In genomic region chr4:106809083-106809482, GRCh38 we compare ENCODE assay signal across 9 cellular contexts.
DNase-seq lines count a peak whose midpoint lies in the region; ATAC-seq, FAIRE-seq and TF ChIP-seq lines count a peak whose summit lies in the region.
"Had no signal": no experiment of that assay in that cellular context is flagged by ENCODE, and none has a peak within 500 bp of the region (broad histone marks: within the 10 kb centered on the region; RNA-seq: fewer than 3 reads in every experiment).

No MANE protein-coding gene starts in this region.

- H3K27me3 ChIP-seq in astrocyte (ENCODE audit: insufficient read depth, low read length), result no peaks in the 10 kb centered on the region
- no peaks in the 10 kb centered on the region for H3K27me3 ChIP-seq in mesendoderm (ENCODE audit: insufficient read depth, low read length, poor library complexity)
- no peaks in the 10 kb centered on the region for H3K27me3 ChIP-seq in adrenal gland
- no peaks in the 10 kb centered on the region for H3K27me3 ChIP-seq in CD8-positive, alpha-beta T cell (ENCODE audit: insufficient read depth, low read length)

- no peak for TF ChIP-seq POLR2A in adrenal gland (IDR thresholded peaks at IDR 0.05)

- H3K9me3 Mint-ChIP-seq in astrocyte (ENCODE audit: unreplicated experiment), result no peaks in the 10 kb centered on the region
- H3K9me3 Mint-ChIP-seq in CD8-positive, alpha-beta T cell, result no peaks in the 10 kb centered on the region

- H4K20me1 ChIP-seq in astrocyte (ENCODE audit: insufficient read depth, low read length), result no peaks in the 10 kb centered on the region

- H3K27ac ChIP-seq in astrocyte (ENCODE audit: low read depth, low read length), result no peak overlapping the region
- no peak overlapping the region for H3K27ac ChIP-seq in mesendoderm (ENCODE audit: low read depth, low read length)
- H3K27ac ChIP-seq in adrenal gland, result no peak overlapping the region
- no peak overlapping the region for H3K27ac ChIP-seq in CD8-positive, alpha-beta T cell (ENCODE audit: low read depth, low read length)
- H3K27ac ChIP-seq: dorsolateral prefrontal cortex had no signal

- H3K79me1 ChIP-seq in mesendoderm (ENCODE audit: low read length), result no peaks in the 10 kb centered on the region

- H3K9ac ChIP-seq in astrocyte (ENCODE audit: low read length) (no peak overlapping the region), mesendoderm (ENCODE audit: low read length) (no peak overlapping the region)

- H3K36me3 Mint-ChIP-seq in astrocyte (ENCODE audit: low read depth, unreplicated experiment), result no peaks in the 10 kb centered on the region
- H3K36me3 Mint-ChIP-seq in CD8-positive, alpha-beta T cell, result no peaks in the 10 kb centered on the region

- H3K79me2 ChIP-seq in astrocyte (ENCODE audit: insufficient read depth, low read length), result no peaks in the 10 kb centered on the region
- no peaks in the 10 kb centered on the region for H3K79me2 ChIP-seq in mesendoderm (ENCODE audit: control insufficient read depth, insufficient read depth, low read length)

- H2BK5ac ChIP-seq in mesendoderm (ENCODE audit: low read length), result no peak overlapping the region

- no peak overlapping the region for H2BK15ac ChIP-seq in mesendoderm (replicated peaks; ENCODE audit: low read depth)

- H3K56ac ChIP-seq in mesendoderm (ENCODE audit: low read length), result no peak overlapping the region

- H3K4me3 ChIP-seq in astrocyte (ENCODE audit: insufficient read depth, low read depth, low read length), result no peak overlapping the region
- H3K4me3 ChIP-seq in mesendoderm (ENCODE audit: low read length), result no peak overlapping the region
- H3K4me3 ChIP-seq in adrenal gland, result no peak overlapping the region
- no peak overlapping the region for H3K4me3 ChIP-seq in CD8-positive, alpha-beta T cell (ENCODE audit: low read depth, low read length)
- H3K4me3 ChIP-seq: dorsolateral prefrontal cortex had no signal

- no peak overlapping the region for H3K4me3 Mint-ChIP-seq in astrocyte (ENCODE audit: unreplicated experiment)
- no peak overlapping the region for H3K4me3 Mint-ChIP-seq in CD8-positive, alpha-beta T cell

- CTCF ChIA-PET in CD8-positive, alpha-beta T cell (lab: Charles Lee), result no interaction called here

- peak; percentile 32 for TF ChIP-seq CTCF in astrocyte (IDR thresholded peaks at IDR 0.05; ENCODE audit: insufficient read depth, low read depth, low read length)
- peak in 1 of 6 experiments; percentile 40 for TF ChIP-seq CTCF in adrenal gland (IDR thresholded peaks at IDR 0.05)
- TF ChIP-seq CTCF in CD8-positive, alpha-beta T cell (IDR thresholded peaks at IDR 0.05), result no peak

- H3K18ac ChIP-seq in mesendoderm (ENCODE audit: low read length), result no peak overlapping the region

- DNase-seq in DMS53 (lab: John Stamatoyannopoulos, UW) (peak; percentile 70), LoVo (ENCODE audit: low spot score) (peak; percentile 33), astrocyte (ENCODE audit: low read depth) (peak; percentile 43), mesendoderm (peak; percentile 71), adrenal gland (no peak)
- no peak for DNase-seq in CD8-positive, alpha-beta T cell
- DNase-seq: dorsolateral prefrontal cortex had no signal

- H3K4me1 ChIP-seq in astrocyte (ENCODE audit: insufficient read depth, low read length) (no peaks in the 10 kb centered on the region), mesendoderm (ENCODE audit: control insufficient read depth, low read depth, low read length) (no peaks in the 10 kb centered on the region), adrenal gland (replicated peaks in 1 of 2) (no peaks in the 10 kb centered on the region)
- no peaks in the 10 kb centered on the region for H3K4me1 ChIP-seq in CD8-positive, alpha-beta T cell (ENCODE audit: insufficient read depth, low read length)

- POLR2A ChIA-PET in CD8-positive, alpha-beta T cell (lab: Charles Lee), result no interaction called here

- H2AFZ ChIP-seq in astrocyte (ENCODE audit: low read depth, low read length), result no peak overlapping the region

- H3K23ac ChIP-seq in mesendoderm (ENCODE audit: low read length), result no peak overlapping the region

- H3K4me1 Mint-ChIP-seq in astrocyte (ENCODE audit: low read depth, unreplicated experiment), result no peaks in the 10 kb centered on the region
- H3K4me1 Mint-ChIP-seq in CD8-positive, alpha-beta T cell (ENCODE audit: low read depth), result no peaks in the 10 kb centered on the region

- H3K9me3 ChIP-seq in astrocyte (ENCODE audit: insufficient read depth, low read depth, low read length) (no peaks in the 10 kb centered on the region), adrenal gland (replicated peaks in 1 of 3) (no peaks in the 10 kb centered on the region)
- H3K9me3 ChIP-seq in CD8-positive, alpha-beta T cell (ENCODE audit: low read length), result no peaks in the 10 kb centered on the region

- no peak overlapping the region for H3K27ac Mint-ChIP-seq in astrocyte (ENCODE audit: unreplicated experiment)
- H3K27ac Mint-ChIP-seq in CD8-positive, alpha-beta T cell, result no peak overlapping the region

- no peak overlapping the region for H3K4me2 ChIP-seq in astrocyte (ENCODE audit: low read length)
- no peak overlapping the region for H3K4me2 ChIP-seq in mesendoderm (ENCODE audit: low read length)

- H2BK120ac ChIP-seq in mesendoderm (ENCODE audit: low read depth, low read length), result no peak overlapping the region

- H2AK5ac ChIP-seq in mesendoderm (ENCODE audit: low read length), result no peak overlapping the region

- intact Hi-C loops in adrenal gland (cut with DNase I), result no loop called here
- intact Hi-C loops in CD8-positive, alpha-beta T cell (cut with DNase I, micrococcal nuclease), result no loop called here

- no peaks in the 10 kb centered on the region for H3K27me3 Mint-ChIP-seq in astrocyte (ENCODE audit: low read depth, unreplicated experiment)
- H3K27me3 Mint-ChIP-seq in CD8-positive, alpha-beta T cell (ENCODE audit: low read depth), result no peaks in the 10 kb centered on the region

- ATAC-seq in GM19452 (IDR thresholded peaks at IDR 0.05; ENCODE audit: unreplicated experiment) (no peak), GM18520 (IDR thresholded peaks at IDR 0.05; ENCODE audit: unreplicated experiment) (no peak)
- no peak for ATAC-seq in CD8-positive, alpha-beta T cell

- peak; percentile 95 for FAIRE-seq in astrocyte (lab: Jason Lieb, UNC)

- no peak overlapping the region for H3K4ac ChIP-seq in mesendoderm (ENCODE audit: low read depth, low read length)

- no peak overlapping the region for H4K5ac ChIP-seq in mesendoderm (ENCODE audit: low read length)

- WGBS in mesendoderm (ENCODE audit: extremely low coverage, insufficient coverage, low lambda C conversion rate), result no CpG with 5 or more reads among the region's 2 CpGs
- WGBS in adrenal gland, 4 donors, result 37 to 55% (median 48%) methylated on average over 2 of the region's 2 CpGs

- no peaks in the 10 kb centered on the region for H3K36me3 ChIP-seq in astrocyte (ENCODE audit: insufficient read depth, low read length)
- H3K36me3 ChIP-seq in mesendoderm (ENCODE audit: control insufficient read depth, insufficient read depth, low read length), result no peaks in the 10 kb centered on the region
- no peaks in the 10 kb centered on the region for H3K36me3 ChIP-seq in adrenal gland (replicated peaks in 1 of 2)
- H3K36me3 ChIP-seq in CD8-positive, alpha-beta T cell (ENCODE audit: insufficient read depth, low read length), result no peaks in the 10 kb centered on the region

- no peak overlapping the region for H4K8ac ChIP-seq in mesendoderm (ENCODE audit: low read depth, low read length)

Comparison
In these comparisons a context has a peak if more than half of its experiments do, and no peak if none do; other contexts are left out.
1. DNase-seq: peak in DMS53 (single experiment), LoVo (single experiment), astrocyte (single experiment) and mesendoderm (single experiment); none in adrenal gland (0 of 7) and CD8-positive, alpha-beta T cell (0 of 7).